Comparison of ENCODE assay signal across 23 cellular contexts in the genomic region with DNA sequence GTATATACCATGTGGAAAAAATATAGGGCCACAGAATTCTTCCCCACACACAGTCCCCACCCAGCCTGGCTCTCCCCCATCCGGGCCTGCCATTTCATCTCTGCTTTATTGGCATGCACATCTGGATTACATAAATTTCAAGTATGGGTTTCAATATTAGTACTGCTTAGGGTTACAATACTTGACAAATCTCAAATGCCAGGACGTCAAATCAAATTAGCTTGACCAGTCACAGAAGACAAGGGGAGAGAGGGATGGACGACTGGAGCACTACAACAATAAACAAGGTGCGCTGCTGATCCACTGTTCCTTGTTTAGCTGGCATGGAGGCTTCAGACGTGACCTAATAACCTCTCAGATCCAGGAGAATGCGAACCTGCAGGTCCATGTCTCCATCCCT.
"Had no signal": no experiment of that assay in that cellular context is flagged by ENCODE, and none has a peak within 500 bp of the region (broad histone marks: within the 10 kb centered on the region; RNA-seq: fewer than 3 reads in every experiment).

No MANE protein-coding gene starts in this region.

- H3K27ac Mint-ChIP-seq: memory B cell; natural killer cell; neural progenitor cell; stimulated activated naive CD8-positive, alpha-beta T cell treated with anti-CD3 and anti-CD28 coated beads, Interleukin-15, amount 100 ng/mL, for 72 hours had no signal

- DNase-seq: dermis blood vessel endothelial cell; effector memory CD4-positive, alpha-beta T cell; foreskin keratinocyte; heart left ventricle; kidney; natural killer cell; nucleus accumbens; stimulated activated CD4-positive, alpha-beta T cell treated with anti-CD3 and anti-CD28 coated beads, Interleukin-4, amount 100 ng/mL, for 4 hours; stimulated activated naive CD4-positive, alpha-beta T cell; stimulated activated naive CD8-positive, alpha-beta T cell treated with anti-CD3 and anti-CD28 coated beads, Interleukin-15, amount 100 ng/mL, for 72 hours; thyroid gland had no signal

- ATAC-seq: foreskin keratinocyte; gastroesophageal sphincter; heart left ventricle; left lobe of liver; natural killer cell; sciatic nerve; stimulated activated naive CD8-positive, alpha-beta T cell treated with anti-CD3 and anti-CD28 coated beads, Interleukin-15, amount 100 ng/mL, for 72 hours had no signal

- H3K4me3 Mint-ChIP-seq: memory B cell; natural killer cell; neural progenitor cell; stimulated activated naive CD8-positive, alpha-beta T cell treated with anti-CD3 and anti-CD28 coated beads, Interleukin-15, amount 100 ng/mL, for 72 hours; type B pancreatic cell had no signal

- H3K36me3 Mint-ChIP-seq: memory B cell, natural killer cell, neural progenitor cell, type B pancreatic cell had no signal

- H3K36me3 ChIP-seq: esophagus muscularis mucosa, gastroesophageal sphincter, heart left ventricle, neural progenitor cell, prostate gland, right atrium auricular region, thyroid gland had no signal

- H3K4me1 Mint-ChIP-seq: memory B cell, natural killer cell had no signal

- H3K27me3 ChIP-seq: esophagus muscularis mucosa, foreskin keratinocyte, gastroesophageal sphincter, heart left ventricle, hepatocyte, neural progenitor cell, right atrium auricular region, thyroid gland had no signal

- H3K9me3 Mint-ChIP-seq: memory B cell; natural killer cell; neural progenitor cell; stimulated activated naive CD8-positive, alpha-beta T cell treated with anti-CD3 and anti-CD28 coated beads, Interleukin-15, amount 100 ng/mL, for 72 hours; type B pancreatic cell had no signal

- H3K27ac ChIP-seq: neural progenitor cell, thyroid gland had no signal

- H3K9me3 ChIP-seq: esophagus muscularis mucosa, gastroesophageal sphincter, heart left ventricle, prostate gland, right atrium auricular region, thyroid gland had no signal

- H3K4me3 ChIP-seq: coronary artery, esophagus muscularis mucosa, gastroesophageal sphincter, heart left ventricle, hepatocyte, lung, neural progenitor cell, prostate gland, right atrium auricular region, thyroid gland had no signal

- H3K27me3 Mint-ChIP-seq: memory B cell; stimulated activated naive CD8-positive, alpha-beta T cell treated with anti-CD3 and anti-CD28 coated beads, Interleukin-15, amount 100 ng/mL, for 72 hours; type B pancreatic cell had no signal
